1 cellular context compared by ENCODE assay signal in genomic region chr3:39207361-39208192, GRCh38.
TF ChIP-seq lines count a peak whose summit lies in the region.

No MANE protein-coding gene starts in this region.

TF ChIP-seq in K562, 482 proteins besides CTCF, POLR2A, EP300 and RAD21 (continues in another document):
- TF ChIP-seq RBM14 (IDR thresholded peaks at IDR 0.05; ENCODE audit: borderline replicate concordance, insufficient read depth, low read depth, low read length) (no peak), PKNOX1 (IDR thresholded peaks at IDR 0.05) (peak; percentile 40; the same call in 1 of the 2 replicates), ARID2 (IDR thresholded peaks at IDR 0.05) (no peak), TOE1 (IDR thresholded peaks at IDR 0.05; ENCODE audit: borderline replicate concordance) (no peak), TOE1 (CRISPR knock-in tag; IDR thresholded peaks at IDR 0.05; ENCODE audit: borderline replicate concordance, low read depth) (no peak), VEZF1 (CRISPR knock-in tag; IDR thresholded peaks at IDR 0.05) (0 out of 2 replicates have a peak, but pooled peaks have one; percentile 37), SMAD3 (CRISPR knock-in tag; conservative IDR thresholded peaks at IDR 0.05) (no peak), MIER1 (IDR thresholded peaks at IDR 0.05; ENCODE audit: low read depth) (no peak), RBM15 (IDR thresholded peaks at IDR 0.05; ENCODE audit: insufficient read depth, low read length) (no peak), ZNF77 (CRISPR knock-in tag; IDR thresholded peaks at IDR 0.05) (no peak), ELK1 (CRISPR knock-in tag; IDR thresholded peaks at IDR 0.05) (no peak), ILF3 (IDR thresholded peaks at IDR 0.05; ENCODE audit: borderline replicate concordance) (no peak), TSHZ1 (CRISPR knock-in tag; IDR thresholded peaks at IDR 0.05) (no peak), PBX2 (CRISPR knock-in tag; IDR thresholded peaks at IDR 0.05; ENCODE audit: low read depth) (no peak), PBX2 (tag; conservative IDR thresholded peaks at IDR 0.05; ENCODE audit: low read depth) (peak; percentile 92), ZNF23 (CRISPR knock-in tag; IDR thresholded peaks at IDR 0.05) (no peak), KDM5B (IDR thresholded peaks at IDR 0.05; ENCODE audit: insufficient replicate concordance, low read depth, low read length) (no peak), SMAD2 (IDR thresholded peaks at IDR 0.05; ENCODE audit: low read depth, low read length) (no peak), ZNF699 (CRISPR knock-in tag; IDR thresholded peaks at IDR 0.05; ENCODE audit: insufficient replicate concordance) (no peak), MYNN (IDR thresholded peaks at IDR 0.05) (no peak), MYNN (CRISPR knock-in tag; IDR thresholded peaks at IDR 0.05) (no peak), ATF7 (IDR thresholded peaks at IDR 0.05) (no peak), ZC3H4 (CRISPR knock-in tag; IDR thresholded peaks at IDR 0.05; ENCODE audit: borderline replicate concordance) (no peak), CEBPG (CRISPR knock-in tag; IDR thresholded peaks at IDR 0.05) (no peak), CEBPG (tag; conservative IDR thresholded peaks at IDR 0.05 in 1 of 2, IDR thresholded peaks at IDR 0.05 in 1 of 2) (0 out of 4 replicates have a peak, but pooled peaks of 1 of the 2 experiments have one; percentile 11), CC2D1A (IDR thresholded peaks at IDR 0.05) (no peak), NR2C1 (IDR thresholded peaks at IDR 0.05) (no peak), NR2C1 (tag; IDR thresholded peaks at IDR 0.05) (no peak), NCOA4 (IDR thresholded peaks at IDR 0.05; ENCODE audit: partially characterized antibody) (no peak), FOSL1 (tag; conservative IDR thresholded peaks at IDR 0.05) (peak; percentile 44), ZNF165 (CRISPR knock-in tag; IDR thresholded peaks at IDR 0.05; ENCODE audit: borderline replicate concordance) (no peak), FUS (optimal IDR thresholded peaks at IDR 0.05; ENCODE audit: low read depth, low read length) (no peak), ZNF830 (CRISPR knock-in tag; IDR thresholded peaks at IDR 0.05) (no peak), MECOM (CRISPR knock-in tag; IDR thresholded peaks at IDR 0.05) (peak; percentile 78; the same call in 1 of the 2 replicates), EHMT2 (IDR thresholded peaks at IDR 0.05) (no peak), NBN (IDR thresholded peaks at IDR 0.05; ENCODE audit: low read depth) (no peak), MEIS2 (IDR thresholded peaks at IDR 0.05; ENCODE audit: partially characterized antibody) (peak; percentile 84), ZNF398 (CRISPR knock-in tag; IDR thresholded peaks at IDR 0.05) (no peak), NFXL1 (CRISPR knock-in tag; IDR thresholded peaks at IDR 0.05) (no peak), CAMTA2 (CRISPR knock-in tag; conservative IDR thresholded peaks at IDR 0.05) (no peak), SLC30A9 (CRISPR knock-in tag; IDR thresholded peaks at IDR 0.05) (no peak)
- TF ChIP-seq, protein P1, sequence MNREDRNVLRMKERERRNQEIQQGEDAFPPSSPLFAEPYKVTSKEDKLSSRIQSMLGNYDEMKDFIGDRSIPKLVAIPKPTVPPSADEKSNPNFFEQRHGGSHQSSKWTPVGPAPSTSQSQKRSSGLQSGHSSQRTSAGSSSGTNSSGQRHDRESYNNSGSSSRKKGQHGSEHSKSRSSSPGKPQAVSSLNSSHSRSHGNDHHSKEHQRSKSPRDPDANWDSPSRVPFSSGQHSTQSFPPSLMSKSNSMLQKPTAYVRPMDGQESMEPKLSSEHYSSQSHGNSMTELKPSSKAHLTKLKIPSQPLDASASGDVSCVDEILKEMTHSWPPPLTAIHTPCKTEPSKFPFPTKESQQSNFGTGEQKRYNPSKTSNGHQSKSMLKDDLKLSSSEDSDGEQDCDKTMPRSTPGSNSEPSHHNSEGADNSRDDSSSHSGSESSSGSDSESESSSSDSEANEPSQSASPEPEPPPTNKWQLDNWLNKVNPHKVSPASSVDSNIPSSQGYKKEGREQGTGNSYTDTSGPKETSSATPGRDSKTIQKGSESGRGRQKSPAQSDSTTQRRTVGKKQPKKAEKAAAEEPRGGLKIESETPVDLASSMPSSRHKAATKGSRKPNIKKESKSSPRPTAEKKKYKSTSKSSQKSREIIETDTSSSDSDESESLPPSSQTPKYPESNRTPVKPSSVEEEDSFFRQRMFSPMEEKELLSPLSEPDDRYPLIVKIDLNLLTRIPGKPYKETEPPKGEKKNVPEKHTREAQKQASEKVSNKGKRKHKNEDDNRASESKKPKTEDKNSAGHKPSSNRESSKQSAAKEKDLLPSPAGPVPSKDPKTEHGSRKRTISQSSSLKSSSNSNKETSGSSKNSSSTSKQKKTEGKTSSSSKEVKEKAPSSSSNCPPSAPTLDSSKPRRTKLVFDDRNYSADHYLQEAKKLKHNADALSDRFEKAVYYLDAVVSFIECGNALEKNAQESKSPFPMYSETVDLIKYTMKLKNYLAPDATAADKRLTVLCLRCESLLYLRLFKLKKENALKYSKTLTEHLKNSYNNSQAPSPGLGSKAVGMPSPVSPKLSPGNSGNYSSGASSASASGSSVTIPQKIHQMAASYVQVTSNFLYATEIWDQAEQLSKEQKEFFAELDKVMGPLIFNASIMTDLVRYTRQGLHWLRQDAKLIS (CRISPR knock-in tag; IDR thresholded peaks at IDR 0.05): no peak
- TF ChIP-seq, protein P2, sequence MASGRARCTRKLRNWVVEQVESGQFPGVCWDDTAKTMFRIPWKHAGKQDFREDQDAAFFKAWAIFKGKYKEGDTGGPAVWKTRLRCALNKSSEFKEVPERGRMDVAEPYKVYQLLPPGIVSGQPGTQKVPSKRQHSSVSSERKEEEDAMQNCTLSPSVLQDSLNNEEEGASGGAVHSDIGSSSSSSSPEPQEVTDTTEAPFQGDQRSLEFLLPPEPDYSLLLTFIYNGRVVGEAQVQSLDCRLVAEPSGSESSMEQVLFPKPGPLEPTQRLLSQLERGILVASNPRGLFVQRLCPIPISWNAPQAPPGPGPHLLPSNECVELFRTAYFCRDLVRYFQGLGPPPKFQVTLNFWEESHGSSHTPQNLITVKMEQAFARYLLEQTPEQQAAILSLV (tag; IDR thresholded peaks at IDR 0.05): no peak
- TF ChIP-seq, protein P3, sequence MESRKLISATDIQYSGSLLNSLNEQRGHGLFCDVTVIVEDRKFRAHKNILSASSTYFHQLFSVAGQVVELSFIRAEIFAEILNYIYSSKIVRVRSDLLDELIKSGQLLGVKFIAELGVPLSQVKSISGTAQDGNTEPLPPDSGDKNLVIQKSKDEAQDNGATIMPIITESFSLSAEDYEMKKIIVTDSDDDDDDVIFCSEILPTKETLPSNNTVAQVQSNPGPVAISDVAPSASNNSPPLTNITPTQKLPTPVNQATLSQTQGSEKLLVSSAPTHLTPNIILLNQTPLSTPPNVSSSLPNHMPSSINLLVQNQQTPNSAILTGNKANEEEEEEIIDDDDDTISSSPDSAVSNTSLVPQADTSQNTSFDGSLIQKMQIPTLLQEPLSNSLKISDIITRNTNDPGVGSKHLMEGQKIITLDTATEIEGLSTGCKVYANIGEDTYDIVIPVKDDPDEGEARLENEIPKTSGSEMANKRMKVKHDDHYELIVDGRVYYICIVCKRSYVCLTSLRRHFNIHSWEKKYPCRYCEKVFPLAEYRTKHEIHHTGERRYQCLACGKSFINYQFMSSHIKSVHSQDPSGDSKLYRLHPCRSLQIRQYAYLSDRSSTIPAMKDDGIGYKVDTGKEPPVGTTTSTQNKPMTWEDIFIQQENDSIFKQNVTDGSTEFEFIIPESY (CRISPR knock-in tag; IDR thresholded peaks at IDR 0.05): no peak
- TF ChIP-seq, protein P4, sequence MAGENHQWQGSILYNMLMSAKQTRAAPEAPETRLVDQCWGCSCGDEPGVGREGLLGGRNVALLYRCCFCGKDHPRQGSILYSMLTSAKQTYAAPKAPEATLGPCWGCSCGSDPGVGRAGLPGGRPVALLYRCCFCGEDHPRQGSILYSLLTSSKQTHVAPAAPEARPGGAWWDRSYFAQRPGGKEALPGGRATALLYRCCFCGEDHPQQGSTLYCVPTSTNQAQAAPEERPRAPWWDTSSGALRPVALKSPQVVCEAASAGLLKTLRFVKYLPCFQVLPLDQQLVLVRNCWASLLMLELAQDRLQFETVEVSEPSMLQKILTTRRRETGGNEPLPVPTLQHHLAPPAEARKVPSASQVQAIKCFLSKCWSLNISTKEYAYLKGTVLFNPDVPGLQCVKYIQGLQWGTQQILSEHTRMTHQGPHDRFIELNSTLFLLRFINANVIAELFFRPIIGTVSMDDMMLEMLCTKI (IDR thresholded peaks at IDR 0.05; ENCODE audit: partially characterized antibody): no peak
